8 cellular contexts compared by ENCODE assay signal in genomic region chr16:89217388-89218191, GRCh38. TPM values are rescaled to one million over a fixed set of nuclear protein-coding genes. Genes with fewer than 3 reads are reported as not detected.
DNase-seq lines count a peak whose midpoint lies in the region; ATAC-seq and TF ChIP-seq lines count a peak whose summit lies in the region.

TSS of gene ZNF778 (plus strand) at chr16:89217703. CDS start at chr16:89221128, 3,425 bp downstream.

- H3K9me2 ChIP-seq in DOHH2 (replicated peaks; ENCODE audit: control insufficient read depth, low read length): no peaks in the 10 kb centered on the region

- peak within 1 kb of the TSS; percentile 95 for H3K4me2 ChIP-seq in DOHH2 (ENCODE audit: low read length)
- peak within 1 kb of the TSS; percentile 99 for H3K4me2 ChIP-seq in osteoblast (ENCODE audit: insufficient read depth, low read length)

- H3K4me3 ChIP-seq in DOHH2 (ENCODE audit: low read length): peak within 1 kb of the TSS; percentile 92
- peak within 1 kb of the TSS; percentile 97 for H3K4me3 ChIP-seq in osteoblast (ENCODE audit: insufficient read depth, low read length)
- H3K4me3 ChIP-seq in testis: peak within 1 kb of the TSS; percentile 79 to 88

- H4K20me1 ChIP-seq in DOHH2 (ENCODE audit: control insufficient read depth, insufficient read depth, low read depth, low read length): no peaks in the 10 kb centered on the region
- H4K20me1 ChIP-seq in osteoblast (ENCODE audit: insufficient read depth, low read length): peaks cover 13% of the 10 kb centered on the region

- H3K9me3 ChIP-seq in DOHH2 (ENCODE audit: control insufficient read depth, insufficient read depth, low read length): no peaks in the 10 kb centered on the region
- no peaks in the 10 kb centered on the region for H3K9me3 ChIP-seq in KOPT-K1 (ENCODE audit: insufficient read depth, low read length, poor library complexity, severe bottlenecking)
- H3K9me3 ChIP-seq in osteoblast (ENCODE audit: low read depth, low read length): no peaks in the 10 kb centered on the region
- no peaks in the 10 kb centered on the region for H3K9me3 ChIP-seq in testis

- intact Hi-C loops in testis (cut with DNase I; ENCODE audit: low total_unique reads): no loop called here

- H3K27ac Mint-ChIP-seq in activated naive CD4-positive, alpha-beta T cell treated with anti-CD3 and anti-CD28 coated beads, Interleukin-2, amount 50 U/mL, for 72 hours: peak within 1 kb of the TSS; percentile 89 to 91
- peak within 1 kb of the TSS; percentile 31 for H3K27ac Mint-ChIP-seq in glutamatergic neuron (ENCODE audit: unreplicated experiment)

- H3K36me3 Mint-ChIP-seq in activated naive CD4-positive, alpha-beta T cell treated with anti-CD3 and anti-CD28 coated beads, Interleukin-2, amount 50 U/mL, for 72 hours: peaks cover 2 to 9% of the 10 kb centered on the region in 2 donors
- H3K36me3 Mint-ChIP-seq in glutamatergic neuron (ENCODE audit: unreplicated experiment): peaks cover 1% of the 10 kb centered on the region

- H3K27me3 ChIP-seq in DOHH2 (ENCODE audit: control insufficient read depth, low read length) (no peaks in the 10 kb centered on the region), osteoblast (ENCODE audit: insufficient read depth, low read length) (no peaks in the 10 kb centered on the region), testis (no peaks in the 10 kb centered on the region)

- H3K79me2 ChIP-seq in DOHH2 (ENCODE audit: control insufficient read depth, low read length) (peaks cover 6% of the 10 kb centered on the region), osteoblast (ENCODE audit: insufficient read depth, low read length) (peaks cover 36% of the 10 kb centered on the region)

- H3K36me3 ChIP-seq in DOHH2 (ENCODE audit: control insufficient read depth, low read length): no peaks in the 10 kb centered on the region; the same call in 1 of the 2 replicates
- peaks cover 24% of the 10 kb centered on the region; the same call in 1 of the 2 replicates for H3K36me3 ChIP-seq in KOPT-K1 (ENCODE audit: insufficient read depth, low read length)
- H3K36me3 ChIP-seq in osteoblast (ENCODE audit: insufficient read depth, low read length): peaks cover 19% of the 10 kb centered on the region
- no peaks in the 10 kb centered on the region for H3K36me3 ChIP-seq in testis (ENCODE audit: low read depth, missing control alignments)

- WGBS in testis, 2 donors: 0% methylated on average over 54 to 89 of the region's 91 CpGs

- H3K4me1 ChIP-seq in DOHH2 (ENCODE audit: control insufficient read depth, low read length) (peaks cover 9% of the 10 kb centered on the region), osteoblast (ENCODE audit: insufficient read depth, low read length) (peaks cover 18% of the 10 kb centered on the region), testis (peaks cover 4% of the 10 kb centered on the region)

- H3K27ac ChIP-seq in DOHH2 (ENCODE audit: low read depth, low read length) (peak within 1 kb of the TSS; percentile 64), KOPT-K1 (ENCODE audit: low read depth, low read length, poor library complexity, severe bottlenecking) (peak within 1 kb of the TSS; percentile 85), osteoblast (ENCODE audit: low read depth, low read length) (peak within 1 kb of the TSS; percentile 88), testis (peak within 1 kb of the TSS; percentile 89 to 91)

- TF ChIP-seq CTCF in DOHH2 (IDR thresholded peaks at IDR 0.05; ENCODE audit: low read depth, low read length, poor library complexity, severe bottlenecking) (no peak), glutamatergic neuron (IDR thresholded peaks at IDR 0.05; ENCODE audit: partially characterized antibody, unreplicated experiment) (peak; percentile 4), osteoblast (IDR thresholded peaks at IDR 0.05; ENCODE audit: extremely low read depth, low read depth, low read length) (no peak), testis (IDR thresholded peaks at IDR 0.05) (peak in 2 of 3 experiments; percentile 13 to 17)

- peak; percentile 82 to 90 for DNase-seq in activated naive CD4-positive, alpha-beta T cell treated with anti-CD3 and anti-CD28 coated beads, Interleukin-2, amount 50 U/mL, for 72 hours (ENCODE audit: low spot score in 2 of 2)
- peak; percentile 82 for DNase-seq in glutamatergic neuron
- DNase-seq in osteoblast (ENCODE audit: insufficient read length, low spot score, missing footprints): peak; percentile 99
- DNase-seq in testis: peak; percentile 90

- TF ChIP-seq POLR2A in testis (IDR thresholded peaks at IDR 0.05): peak; percentile 58

- no peaks in the 10 kb centered on the region for H3K9me3 Mint-ChIP-seq in activated naive CD4-positive, alpha-beta T cell treated with anti-CD3 and anti-CD28 coated beads, Interleukin-2, amount 50 U/mL, for 72 hours
- peaks cover 5% of the 10 kb centered on the region for H3K9me3 Mint-ChIP-seq in glutamatergic neuron (ENCODE audit: unreplicated experiment)

- H3F3A ChIP-seq in DOHH2 (ENCODE audit: control insufficient read depth, insufficient read depth): peaks cover 11% of the 10 kb centered on the region

- H3K4me1 Mint-ChIP-seq in glutamatergic neuron (ENCODE audit: low read depth, unreplicated experiment): peaks cover 8% of the 10 kb centered on the region

- peak within 1 kb of the TSS; percentile 87 for H3K4me3 Mint-ChIP-seq in glutamatergic neuron (ENCODE audit: unreplicated experiment)

- ATAC-seq in GM21723 (IDR thresholded peaks at IDR 0.05; ENCODE audit: unreplicated experiment) (peak; percentile 82), SK-N-SH treated with all-trans-retinoic acid at 6 μM for 48 hours (peak; percentile 92)
- ATAC-seq in activated naive CD4-positive, alpha-beta T cell treated with anti-CD3 and anti-CD28 coated beads, Interleukin-2, amount 50 U/mL, for 72 hours: peak; percentile 87 to 94

- peaks cover 4% of the 10 kb centered on the region for H3K27me3 Mint-ChIP-seq in glutamatergic neuron (ENCODE audit: unreplicated experiment)

- peak within 1 kb of the TSS; percentile 91 for H2AFZ ChIP-seq in osteoblast (ENCODE audit: low read length)

TF ChIP-seq in SK-N-SH treated with all-trans-retinoic acid at 6 μM for 48 hours, 23 proteins besides CTCF, POLR2A, EP300 and RAD21:
- TF ChIP-seq ZNF565 (CRISPR knock-in tag; conservative IDR thresholded peaks at IDR 0.05; ENCODE audit: low read depth) (no peak), ESRRG (CRISPR knock-in tag; IDR thresholded peaks at IDR 0.05) (no peak), ZNF8 (CRISPR knock-in tag; IDR thresholded peaks at IDR 0.05) (no peak), POU6F1 (CRISPR knock-in tag; IDR thresholded peaks at IDR 0.05; ENCODE audit: borderline replicate concordance, low read depth) (peak; percentile 52; the same call in 1 of the 2 replicates)
TF ChIP-seq in SK-N-SH treated with all-trans-retinoic acid at 6 μM for 48 hours: peak in this region for 1.

RNA-seq across cellular contexts. Expression of gene ZNF778, which starts in this region (rescaled TPM):
- 10 to 100 TPM in 1 of 2 donors, 1 to 10 TPM in 1; 6.1 to 12.2 TPM for total RNA-seq in activated naive CD4-positive, alpha-beta T cell treated with anti-CD3 and anti-CD28 coated beads, Interleukin-2, amount 50 U/mL, for 72 hours
- 36.2 TPM for total RNA-seq in glutamatergic neuron (ENCODE audit: unreplicated experiment)
- 6.2 and 8.7 TPM in 2 replicates for total RNA-seq in osteoblast
- total RNA-seq in testis: 10 to 100 TPM; 29.8 to 32.9 TPM
- polyA plus RNA-seq in testis (ENCODE audit: insufficient read depth, low read depth, low replicate concordance): 21.0 TPM

Comparison
In these comparisons a context has a peak if more than half of its experiments do, and no peak if none do; other contexts are left out.
1. Peak in every context shown above with its lines: DNase-seq, ATAC-seq, H3K4me3 ChIP-seq and H3K27ac ChIP-seq.
2. CTCF ChIP-seq: peak in glutamatergic neuron (single experiment) and testis (2 of 3); none in DOHH2 (single experiment) and osteoblast (single experiment).